15 cellular contexts compared by ENCODE assay signal in the genomic region with DNA sequence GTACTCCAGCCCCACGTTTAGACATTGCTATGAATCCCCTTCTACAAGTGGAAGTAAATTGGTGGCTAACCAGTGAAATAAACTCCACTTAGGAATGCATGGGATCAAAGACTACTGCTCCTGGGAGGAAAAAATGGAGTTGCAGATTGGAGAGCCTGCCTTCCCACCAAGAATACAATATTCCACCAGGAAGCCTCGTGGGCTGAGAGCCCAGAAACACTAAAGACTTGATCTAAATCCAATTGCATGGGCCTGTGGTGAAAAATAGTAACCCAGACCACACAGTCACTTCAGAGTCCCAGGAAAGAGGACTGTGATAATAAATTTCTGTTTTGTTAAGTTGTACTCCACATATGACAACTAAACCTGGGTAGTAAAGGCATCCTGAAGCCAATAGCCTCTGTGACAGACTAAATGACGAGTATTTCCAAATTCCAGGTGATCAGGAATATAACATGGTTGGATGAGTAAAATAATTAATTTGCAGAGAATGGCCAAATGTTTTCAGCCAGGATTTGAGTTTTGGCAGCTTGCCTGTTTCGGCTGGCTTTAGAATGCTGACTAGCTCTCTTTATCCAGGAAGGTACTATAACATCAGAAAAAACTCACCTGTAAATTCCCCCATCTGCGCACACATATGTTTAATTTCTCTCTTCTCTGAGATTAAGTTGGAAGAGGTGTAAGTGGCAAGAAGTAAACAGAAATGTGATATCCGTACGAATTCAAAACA.
A peak's percentile ranks its signal among the peaks of the same experiment; 100 is the strongest.
DNase-seq lines count a peak whose midpoint lies in the region; TF ChIP-seq lines count a peak whose summit lies in the region.
"Had no signal": no experiment of that assay in that cellular context is flagged by ENCODE, and none has a peak within 500 bp of the region (broad histone marks: within the 10 kb centered on the region; RNA-seq: fewer than 3 reads in every experiment).

No MANE protein-coding gene starts in this region.

- no peaks in the 10 kb centered on the region for H3K36me3 ChIP-seq in WERI-Rb-1
- H3K36me3 ChIP-seq: SJCRH30 had no signal

- H3K9me3 ChIP-seq in WERI-Rb-1 (ENCODE audit: severe bottlenecking), result no peaks in the 10 kb centered on the region
- H3K9me3 ChIP-seq: A549, SJCRH30 had no signal

- no peak overlapping the region for H3K27ac ChIP-seq in WERI-Rb-1
- H3K27ac ChIP-seq: A549, RWPE1, SJCRH30 had no signal

- TF ChIP-seq CTCF in WERI-Rb-1 (IDR thresholded peaks at IDR 0.05; ENCODE audit: low read depth, low read length), result no peak

- DNase-seq in DMS79 (lab: John Stamatoyannopoulos, UW) (peak; percentile 36), NCI-H1092 treated with DMSO at 0.1 percent for 48 hours (lab: John Stamatoyannopoulos, UW) (peak; percentile 82), NCI-H524 treated with DMSO at 0.1 percent for 48 hours (lab: John Stamatoyannopoulos, UW) (peak; percentile 40), cerebellar cortex (ENCODE audit: low spot score) (peak; percentile 83), WERI-Rb-1 (no peak), NCI-H526 treated with DMSO at 0.1 percent for 48 hours (lab: John Stamatoyannopoulos, UW) (no peak), AG08395 (ENCODE audit: low spot score) (no peak)
- no peak for DNase-seq in stimulated activated CD4-positive, alpha-beta T cell treated with anti-CD3 and anti-CD28 coated beads, Interleukin-15, amount 100 ng/mL, for 24 hours
- DNase-seq: NCI-H1048, NCI-H187 treated with DMSO at 0.1 percent for 48 hours, NCI-H2227 treated with DMSO at 0.1 percent for 48 hours, SJCRH30, SW 1271 had no signal

- no peaks in the 10 kb centered on the region for H3K27me3 ChIP-seq in WERI-Rb-1 (ENCODE audit: insufficient read depth, low read depth, severe bottlenecking)
- H3K27me3 ChIP-seq: SJCRH30 had no signal

- no peak overlapping the region for H3K4me3 ChIP-seq in WERI-Rb-1 (ENCODE audit: low read depth, low read length)
- H3K4me3 ChIP-seq: A549, SJCRH30 had no signal

Comparison
In these comparisons a context has a peak if more than half of its experiments do, and no peak if none do; other contexts are left out.
1. DNase-seq: peak in DMS79 (single experiment), NCI-H1092 treated with DMSO at 0.1 percent for 48 hours (single experiment), NCI-H524 treated with DMSO at 0.1 percent for 48 hours (single experiment) and cerebellar cortex (single experiment); none in WERI-Rb-1 (single experiment), NCI-H526 treated with DMSO at 0.1 percent for 48 hours (single experiment), stimulated activated CD4-positive, alpha-beta T cell treated with anti-CD3 and anti-CD28 coated beads, Interleukin-15, amount 100 ng/mL, for 24 hours (single experiment) and AG08395 (single experiment).